ENCODE assay signal across 19 cellular contexts in genomic region chr11:74615988-74616387, GRCh38.
"Had no signal": no experiment of that assay in that cellular context is flagged by ENCODE, and none has a peak within 500 bp of the region (broad histone marks: within the 10 kb centered on the region; RNA-seq: fewer than 3 reads in every experiment).

No MANE protein-coding gene starts in this region.

- H3K9me3 ChIP-seq: esophagus muscularis mucosa, heart right ventricle, mucosa of descending colon, testis had no signal

- ATAC-seq: activated CD4-positive, alpha-beta T cell treated with anti-CD3 and anti-CD28 coated beads for 36 hours; activated CD8-positive, alpha-beta memory T cell treated with anti-CD3 and anti-CD28 coated beads, Interleukin-2, amount 10 ng/mL, durations not matched to agents 7 days and 5 days; activated CD8-positive, alpha-beta T cell treated with anti-CD3 and anti-CD28 coated beads, Interleukin-2, amount 10 ng/mL, durations not matched to agents 7 days and 5 days; activated T-cell treated with anti-CD3 and anti-CD28 coated beads, Interleukin-2, amount 50 U/mL, for 72 hours; mucosa of descending colon had no signal

- H3K4me3 ChIP-seq: esophagus muscularis mucosa, heart right ventricle, lung, mucosa of descending colon, testis had no signal

- H3K4me1 ChIP-seq: testis had no signal

- H3K27ac ChIP-seq: testis had no signal

- DNase-seq: activated CD4-positive, alpha-beta T cell treated with anti-CD3 and anti-CD28 coated beads for 36 hours; activated CD4-positive, CD25-positive, alpha-beta regulatory T cell; activated CD8-positive, alpha-beta memory T cell treated with anti-CD3 and anti-CD28 coated beads, Interleukin-2, amount 10 ng/mL, durations not matched to agents 7 days and 5 days; activated CD8-positive, alpha-beta T cell treated with anti-CD3 and anti-CD28 coated beads, Interleukin-2, amount 10 ng/mL, durations not matched to agents 7 days and 5 days; activated naive CD4-positive, alpha-beta T cell; activated T-cell treated with anti-CD3 and anti-CD28 coated beads, Interleukin-2, amount 50 U/mL, for 72 hours; anterior cingulate cortex; foreskin melanocyte; heart right ventricle; mucosa of descending colon; stimulated activated CD4-positive, alpha-beta T cell treated with anti-CD3 and anti-CD28 coated beads, Interleukin-15, amount 100 ng/mL, for 24 hours; stimulated activated CD4-positive, alpha-beta T cell treated with anti-CD3 and anti-CD28 coated beads, Interleukin-2, amount 100 ng/mL, for 24 hours; stimulated activated naive B cell treated with anti-CD40 and anti-IgM and Interleukin-4, amounts not matched to agents 10 μg/mL and 1 μg/mL and 100 μg/mL, for 72 hours; T-helper 1 cell; testis had no signal

- FAIRE-seq: bronchial epithelial cell, islet of Langerhans had no signal

- H3K27me3 ChIP-seq: esophagus muscularis mucosa, heart right ventricle, testis had no signal
